Comparison of ENCODE assay signal across 1 cellular context in genomic region chr18:79626905-79627749, GRCh38.
A peak's percentile ranks its signal among the peaks of the same experiment; 100 is the strongest.
TF ChIP-seq lines count a peak whose summit lies in the region.

No MANE protein-coding gene starts in this region.

TF ChIP-seq in GM12878, 131 proteins besides CTCF, POLR2A, EP300 and RAD21:
- 0 out of 2 replicates have a peak, but pooled peaks have one; percentile 4 for TF ChIP-seq PAX5 (IDR thresholded peaks at IDR 0.05; ENCODE audit: borderline replicate concordance, low read depth, low read length)
- TF ChIP-seq, protein P1, sequence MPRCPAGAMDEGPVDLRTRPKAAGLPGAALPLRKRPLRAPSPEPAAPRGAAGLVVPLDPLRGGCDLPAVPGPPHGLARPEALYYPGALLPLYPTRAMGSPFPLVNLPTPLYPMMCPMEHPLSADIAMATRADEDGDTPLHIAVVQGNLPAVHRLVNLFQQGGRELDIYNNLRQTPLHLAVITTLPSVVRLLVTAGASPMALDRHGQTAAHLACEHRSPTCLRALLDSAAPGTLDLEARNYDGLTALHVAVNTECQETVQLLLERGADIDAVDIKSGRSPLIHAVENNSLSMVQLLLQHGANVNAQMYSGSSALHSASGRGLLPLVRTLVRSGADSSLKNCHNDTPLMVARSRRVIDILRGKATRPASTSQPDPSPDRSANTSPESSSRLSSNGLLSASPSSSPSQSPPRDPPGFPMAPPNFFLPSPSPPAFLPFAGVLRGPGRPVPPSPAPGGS (IDR thresholded peaks at IDR 0.05; ENCODE audit: borderline replicate concordance, insufficient read depth, low read depth, low read length, poor library complexity, severe bottlenecking) = no peak
TF ChIP-seq in GM12878: peak in this region for 1.
